20 cellular contexts compared by ENCODE assay signal in the genomic region with DNA sequence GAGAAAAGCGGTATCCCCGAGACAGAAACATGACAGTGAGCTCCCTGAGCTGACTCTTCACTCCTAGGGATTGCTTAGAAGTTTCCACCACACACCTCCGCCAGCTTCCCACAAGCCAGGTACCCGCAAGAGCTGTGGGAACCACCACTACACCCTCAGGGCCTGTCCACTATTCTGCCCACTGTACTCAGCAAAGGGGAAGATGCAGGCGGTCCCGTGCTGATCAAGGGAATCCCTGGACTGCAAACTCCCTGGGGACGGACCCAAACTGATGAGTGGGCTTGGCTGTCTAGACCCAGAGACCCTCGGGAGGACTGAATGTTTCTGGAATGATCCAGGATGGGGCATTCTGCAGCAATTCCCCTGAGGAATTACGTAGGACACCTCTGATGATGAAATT. TPM values are rescaled to one million over a fixed set of nuclear protein-coding genes. Genes with fewer than 3 reads are reported as not detected.
"Had no signal": no experiment of that assay in that cellular context is flagged by ENCODE, and none has a peak within 500 bp of the region (broad histone marks: within the 10 kb centered on the region; RNA-seq: fewer than 3 reads in every experiment).

No MANE protein-coding gene starts in this region.

- H3K27me3 ChIP-seq: brain microvascular endothelial cell, colonic mucosa, gastroesophageal sphincter, heart left ventricle, tibial nerve, vagina had no signal

- H3K36me3 Mint-ChIP-seq: mesothelial cell of epicardium had no signal

- H3K27ac Mint-ChIP-seq: activated CD4-positive, alpha-beta memory T cell treated with anti-CD3 and anti-CD28 coated beads, Interleukin-2, amount 10 ng/mL, durations not matched to agents 7 days and 5 days; mesothelial cell of epicardium had no signal

- H3K27me3 Mint-ChIP-seq: activated CD4-positive, alpha-beta memory T cell treated with anti-CD3 and anti-CD28 coated beads, Interleukin-2, amount 10 ng/mL, durations not matched to agents 7 days and 5 days had no signal

- DNase-seq: activated CD4-positive, alpha-beta memory T cell treated with anti-CD3 and anti-CD28 coated beads, Interleukin-2, amount 10 ng/mL, durations not matched to agents 7 days and 5 days; activated CD4-positive, alpha-beta T cell treated with anti-CD3 and anti-CD28 coated beads for 1 hour; activated gamma-delta T cell treated with Interleukin-2 at 50 U/mL for 16 hours; activated T-cell treated with anti-CD3 and anti-CD28 coated beads, Interleukin-2, amount 50 U/mL, for 24 hours; central memory CD4-positive, alpha-beta T cell; heart left ventricle; left lung; stimulated activated naive CD4-positive, alpha-beta T cell; substantia nigra; WERI-Rb-1 had no signal

- H3K27ac ChIP-seq: brain microvascular endothelial cell, colonic mucosa, vagina, WERI-Rb-1 had no signal

- H3K9me3 Mint-ChIP-seq: activated CD4-positive, alpha-beta memory T cell treated with anti-CD3 and anti-CD28 coated beads, Interleukin-2, amount 10 ng/mL, durations not matched to agents 7 days and 5 days; activated T-cell treated with anti-CD3 and anti-CD28 coated beads, Interleukin-2, amount 50 U/mL, for 24 hours; mesothelial cell of epicardium; nephron had no signal

- H3K9me3 ChIP-seq: colonic mucosa, gastroesophageal sphincter, left lung, tibial nerve, vagina had no signal

- H3K4me3 ChIP-seq: colonic mucosa, gastroesophageal sphincter, heart left ventricle, left lung, tibial nerve, vagina had no signal

- H3K4me3 Mint-ChIP-seq: activated CD4-positive, alpha-beta memory T cell treated with anti-CD3 and anti-CD28 coated beads, Interleukin-2, amount 10 ng/mL, durations not matched to agents 7 days and 5 days; mesothelial cell of epicardium; nephron had no signal

- ATAC-seq: gastroesophageal sphincter, heart left ventricle had no signal

RNA-seq across cellular contexts. Expression of a gene that starts 30.2 kb away (rescaled TPM):
- total RNA-seq: activated CD4-positive, alpha-beta memory T cell treated with anti-CD3 and anti-CD28 coated beads, Interleukin-2, amount 10 ng/mL, durations not matched to agents 7 days and 5 days; epithelial cell of proximal tubule; kidney epithelial cell; lung microvascular endothelial cell had no signal
